In the genomic region with DNA sequence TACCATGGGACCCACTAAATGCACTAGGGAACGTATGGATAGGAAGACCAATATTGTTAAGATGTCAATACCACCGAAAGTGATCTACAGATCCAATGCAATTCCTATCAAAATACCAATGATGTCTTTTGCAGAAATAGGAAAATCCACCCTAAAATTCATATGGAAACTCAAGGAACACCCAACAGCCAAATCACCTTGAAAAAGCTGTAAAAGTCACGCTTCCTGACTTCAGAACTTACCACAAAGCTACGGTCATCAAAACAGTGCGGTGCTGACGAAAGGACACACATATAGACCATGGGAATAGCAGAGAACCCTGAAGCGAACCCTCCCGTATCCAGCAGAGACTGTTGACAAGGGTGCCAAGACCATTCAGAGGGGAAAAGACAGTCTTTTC, we compare ENCODE assay signal across 24 cellular contexts. TPM values are rescaled to one million over a fixed set of nuclear protein-coding genes. Genes with fewer than 3 reads are reported as not detected.
DNase-seq lines count a peak whose midpoint lies in the region; ATAC-seq lines count a peak whose summit lies in the region.
"Had no signal": no experiment of that assay in that cellular context is flagged by ENCODE, and none has a peak within 500 bp of the region (broad histone marks: within the 10 kb centered on the region; RNA-seq: fewer than 3 reads in every experiment).

No MANE protein-coding gene starts in this region.

- H3K9me3 Mint-ChIP-seq in stimulated activated naive CD8-positive, alpha-beta T cell treated with anti-CD3 and anti-CD28 coated beads, Interleukin-15, Interleukin-2, amounts not matched to agents 100 ng/mL and 50 ng/mL, for 24 hours, result no peaks in the 10 kb centered on the region
- no peaks in the 10 kb centered on the region for H3K9me3 Mint-ChIP-seq in activated CD8-positive, alpha-beta T cell treated with anti-CD3 and anti-CD28 coated beads, Interleukin-2, amount 10 ng/mL, durations not matched to agents 7 days and 5 days (ENCODE audit: insufficient read depth)
- no peaks in the 10 kb centered on the region for H3K9me3 Mint-ChIP-seq in effector memory CD8-positive, alpha-beta T cell
- H3K9me3 Mint-ChIP-seq: CD14-positive monocyte; dendritic cell treated with granulocyte-macrophage colony-stimulating factor and Interleukin-4, amounts not matched to agents 40 ng/mL and 50 ng/mL, for 4 days; IgD-negative memory B cell; WTC11 had no signal

- no peaks in the 10 kb centered on the region for H3K27me3 ChIP-seq in MG63
- H3K27me3 ChIP-seq: neutrophil, sigmoid colon, tibial nerve had no signal

- no peak overlapping the region for H3K4me3 Mint-ChIP-seq in stimulated activated naive CD8-positive, alpha-beta T cell treated with anti-CD3 and anti-CD28 coated beads, Interleukin-15, Interleukin-2, amounts not matched to agents 100 ng/mL and 50 ng/mL, for 24 hours
- peak overlapping the region; percentile 60 for H3K4me3 Mint-ChIP-seq in activated CD8-positive, alpha-beta T cell treated with anti-CD3 and anti-CD28 coated beads, Interleukin-2, amount 10 ng/mL, durations not matched to agents 7 days and 5 days
- peak overlapping the region; percentile 49 to 52 for H3K4me3 Mint-ChIP-seq in effector memory CD8-positive, alpha-beta T cell
- H3K4me3 Mint-ChIP-seq: CD14-positive monocyte; dendritic cell treated with granulocyte-macrophage colony-stimulating factor and Interleukin-4, amounts not matched to agents 40 ng/mL and 50 ng/mL, for 4 days; IgD-negative memory B cell; WTC11 had no signal

- peak overlapping the region; percentile 3 for H3K27ac Mint-ChIP-seq in stimulated activated naive CD8-positive, alpha-beta T cell treated with anti-CD3 and anti-CD28 coated beads, Interleukin-15, Interleukin-2, amounts not matched to agents 100 ng/mL and 50 ng/mL, for 24 hours
- H3K27ac Mint-ChIP-seq in activated CD8-positive, alpha-beta T cell treated with anti-CD3 and anti-CD28 coated beads, Interleukin-2, amount 10 ng/mL, durations not matched to agents 7 days and 5 days, result peak overlapping the region; percentile 88
- H3K27ac Mint-ChIP-seq in effector memory CD8-positive, alpha-beta T cell, result peak overlapping the region; percentile 5 to 71
- H3K27ac Mint-ChIP-seq: WTC11 had no signal

- DNase-seq in stimulated activated naive CD8-positive, alpha-beta T cell treated with anti-CD3 and anti-CD28 coated beads, Interleukin-15, Interleukin-2, amounts not matched to agents 100 U/mL and 50 U/mL, for 24 hours, result no peak
- DNase-seq in activated CD8-positive, alpha-beta T cell treated with anti-CD3 and anti-CD28 coated beads, Interleukin-2, amount 10 ng/mL, durations not matched to agents 7 days and 5 days, result no peak
- no peak for DNase-seq in effector memory CD8-positive, alpha-beta T cell
- DNase-seq in NCI-H128 (lab: John Stamatoyannopoulos, UW; ENCODE audit: unreplicated experiment) (no peak), MG63 (no peak), H4 (ENCODE audit: low spot score) (no peak)
- DNase-seq: anterior cingulate cortex, DMS153, head of caudate nucleus, NCI-H1105 treated with DMSO at 0.1 percent for 48 hours, NCI-H2081, NCI-H345, NCI-H774, sigmoid colon, T1000 had no signal

- H3K36me3 Mint-ChIP-seq in stimulated activated naive CD8-positive, alpha-beta T cell treated with anti-CD3 and anti-CD28 coated beads, Interleukin-15, Interleukin-2, amounts not matched to agents 100 ng/mL and 50 ng/mL, for 24 hours (ENCODE audit: low read depth), result peaks cover 57% of the 10 kb centered on the region
- H3K36me3 Mint-ChIP-seq in activated CD8-positive, alpha-beta T cell treated with anti-CD3 and anti-CD28 coated beads, Interleukin-2, amount 10 ng/mL, durations not matched to agents 7 days and 5 days (ENCODE audit: low read depth), result peaks cover 70% of the 10 kb centered on the region
- H3K36me3 Mint-ChIP-seq in effector memory CD8-positive, alpha-beta T cell (ENCODE audit: insufficient read depth), result peaks cover 61% of the 10 kb centered on the region

- no peak overlapping the region for H3K4me3 ChIP-seq in MG63
- H3K4me3 ChIP-seq: sigmoid colon, SK-N-MC, tibial nerve had no signal

- peaks cover 29% of the 10 kb centered on the region for H3K36me3 ChIP-seq in MG63

- ATAC-seq in stimulated activated naive CD8-positive, alpha-beta T cell treated with anti-CD3 and anti-CD28 coated beads, Interleukin-15, Interleukin-2, amounts not matched to agents 100 U/mL and 50 U/mL, for 24 hours, result no peak
- no peak for ATAC-seq in activated CD8-positive, alpha-beta T cell treated with anti-CD3 and anti-CD28 coated beads, Interleukin-2, amount 10 ng/mL, durations not matched to agents 7 days and 5 days
- no peak for ATAC-seq in effector memory CD8-positive, alpha-beta T cell (replicated peaks)
- ATAC-seq: WTC11 had no signal

- H3K4me1 Mint-ChIP-seq in stimulated activated naive CD8-positive, alpha-beta T cell treated with anti-CD3 and anti-CD28 coated beads, Interleukin-15, Interleukin-2, amounts not matched to agents 100 ng/mL and 50 ng/mL, for 24 hours (ENCODE audit: low read depth), result peaks cover 72% of the 10 kb centered on the region
- H3K4me1 Mint-ChIP-seq in activated CD8-positive, alpha-beta T cell treated with anti-CD3 and anti-CD28 coated beads, Interleukin-2, amount 10 ng/mL, durations not matched to agents 7 days and 5 days (ENCODE audit: low read depth), result peaks cover 72% of the 10 kb centered on the region
- peaks cover 60 to 71% of the 10 kb centered on the region in 2 donors for H3K4me1 Mint-ChIP-seq in effector memory CD8-positive, alpha-beta T cell (ENCODE audit: low read depth in 2 of 2)
- H3K4me1 Mint-ChIP-seq: WTC11 had no signal

- CTCF ChIA-PET in activated CD8-positive, alpha-beta T cell treated with anti-CD3 and anti-CD28 coated beads, Interleukin-2, amount 10 ng/mL, durations not matched to agents 7 days and 5 days (lab: Charles Lee), result no interaction called here

- no peaks in the 10 kb centered on the region for H3K27me3 Mint-ChIP-seq in stimulated activated naive CD8-positive, alpha-beta T cell treated with anti-CD3 and anti-CD28 coated beads, Interleukin-15, Interleukin-2, amounts not matched to agents 100 ng/mL and 50 ng/mL, for 24 hours
- H3K27me3 Mint-ChIP-seq in activated CD8-positive, alpha-beta T cell treated with anti-CD3 and anti-CD28 coated beads, Interleukin-2, amount 10 ng/mL, durations not matched to agents 7 days and 5 days (ENCODE audit: low read depth), result no peaks in the 10 kb centered on the region
- H3K27me3 Mint-ChIP-seq in effector memory CD8-positive, alpha-beta T cell, result no peaks in the 10 kb centered on the region
- H3K27me3 Mint-ChIP-seq: dendritic cell treated with granulocyte-macrophage colony-stimulating factor and Interleukin-4, amounts not matched to agents 40 ng/mL and 50 ng/mL, for 4 days; IgD-negative memory B cell; progenitor cell of endocrine pancreas had no signal

- no peaks in the 10 kb centered on the region for H3K9me3 ChIP-seq in MG63
- H3K9me3 ChIP-seq: neutrophil, sigmoid colon, tibial nerve had no signal

- POLR2A ChIA-PET in activated CD8-positive, alpha-beta T cell treated with anti-CD3 and anti-CD28 coated beads, Interleukin-2, amount 10 ng/mL, durations not matched to agents 7 days and 5 days (lab: Charles Lee), result interaction anchor here (0.5 kb wide), 1 partner anchor 18 kb away, joined by 3 read pairs; no protein-coding TSS in a partner anchor

RNA-seq across cellular contexts. Expression of a gene that starts 20.5 kb away (rescaled TPM):
- 10 to 100 TPM; 43.0 to 44.3 TPM for total RNA-seq in activated CD8-positive, alpha-beta T cell treated with anti-CD3 and anti-CD28 coated beads, Interleukin-2, amount 10 ng/mL, durations not matched to agents 7 days and 5 days
- total RNA-seq in MG63 (2014; rRNA removed; shearing (Covaris generic); ENCODE audit: low replicate concordance), result 17.3 and 18.0 TPM in 2 replicates
- total RNA-seq in H4 (2014; rRNA removed; shearing (Covaris generic)), result 7.3 and 13.9 TPM in 2 replicates

RNA-seq across cellular contexts. Expression of a gene that starts 46.5 kb away (rescaled TPM):
- total RNA-seq in activated CD8-positive, alpha-beta T cell treated with anti-CD3 and anti-CD28 coated beads, Interleukin-2, amount 10 ng/mL, durations not matched to agents 7 days and 5 days, result 10 to 100 TPM; 19.4 to 19.6 TPM
- 5.8 and 9.4 TPM in 2 replicates for total RNA-seq in MG63 (2014; rRNA removed; shearing (Covaris generic); ENCODE audit: low replicate concordance)
- 5.1 and 9.1 TPM in 2 replicates for total RNA-seq in H4 (2014; rRNA removed; shearing (Covaris generic))

Comparison
In these comparisons a context has a peak if more than half of its experiments do, and no peak if none do; other contexts are left out.
1. H3K27ac Mint-ChIP-seq: peak in every context shown above with its lines; median percentile 88 in activated CD8-positive, alpha-beta T cell treated with anti-CD3 and anti-CD28 coated beads, Interleukin-2, amount 10 ng/mL, durations not matched to agents 7 days and 5 days; 38 in effector memory CD8-positive, alpha-beta T cell; 3 in stimulated activated naive CD8-positive, alpha-beta T cell treated with anti-CD3 and anti-CD28 coated beads, Interleukin-15, Interleukin-2, amounts not matched to agents 100 ng/mL and 50 ng/mL, for 24 hours.